9 cellular contexts compared by ENCODE assay signal in the genomic region with DNA sequence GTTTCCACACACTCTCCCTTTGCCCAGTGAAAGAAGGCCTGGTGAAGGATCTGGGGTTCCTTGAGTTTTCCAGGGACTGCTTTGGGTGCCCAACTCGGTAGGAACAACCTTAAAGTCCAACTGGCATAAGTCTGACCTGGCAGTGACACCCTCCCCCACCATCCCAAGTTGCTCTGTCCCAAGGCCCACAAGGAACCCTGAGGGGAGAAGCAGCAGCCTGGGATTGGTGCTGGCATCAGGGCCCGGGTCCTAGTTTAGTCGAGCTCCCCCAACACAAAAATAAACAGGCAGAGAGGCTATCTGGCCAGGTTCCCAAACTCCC. TPM values are rescaled to one million over a fixed set of nuclear protein-coding genes. Genes with fewer than 3 reads are reported as not detected.
A peak's percentile ranks its signal among the peaks of the same experiment; 100 is the strongest.
DNase-seq lines count a peak whose midpoint lies in the region; ATAC-seq and TF ChIP-seq lines count a peak whose summit lies in the region.
"Had no signal": no experiment of that assay in that cellular context is flagged by ENCODE, and none has a peak within 500 bp of the region (broad histone marks: within the 10 kb centered on the region; RNA-seq: fewer than 3 reads in every experiment).

No MANE protein-coding gene starts in this region.

- peak overlapping the region; percentile 77 for H3K18ac ChIP-seq in mesendoderm (ENCODE audit: low read length)

- H3K36me3 ChIP-seq in heart right ventricle (peaks cover 0 to 16% (median 10%) of the 10 kb centered on the region in 9 donors), body of pancreas (replicated peaks in 1 of 2; ENCODE audit: insufficient read depth in 1 of 2, low read depth in 2 of 2) (no peaks in the 10 kb centered on the region), mesendoderm (ENCODE audit: control insufficient read depth, insufficient read depth, low read length) (peaks cover 2% of the 10 kb centered on the region), vagina (peaks cover 0 to 8% of the 10 kb centered on the region in 2 donors)

- H3K4ac ChIP-seq in mesendoderm (ENCODE audit: low read depth, low read length): peak overlapping the region; percentile 95

- H3K9ac ChIP-seq in mesendoderm (ENCODE audit: low read length): peak overlapping the region; percentile 97

- peak in 1 of 8 donors; percentile 1 for ATAC-seq in heart right ventricle
- ATAC-seq in Right ventricle myocardium inferior: no peak
- ATAC-seq in body of pancreas: no peak

- H3K4me3 ChIP-seq in heart right ventricle: peak overlapping the region; percentile 74 to 99 (median 97)
- peak overlapping the region; percentile 72 to 87 for H3K4me3 ChIP-seq in body of pancreas
- peak overlapping the region; percentile 55 for H3K4me3 ChIP-seq in mesendoderm (ENCODE audit: low read length)
- peak overlapping the region; percentile 96 to 98 for H3K4me3 ChIP-seq in vagina

- no peak overlapping the region for H2BK5ac ChIP-seq in mesendoderm (ENCODE audit: low read length)

- H3K79me1 ChIP-seq in mesendoderm (ENCODE audit: low read length): peaks cover 22% of the 10 kb centered on the region

- peaks cover 63% of the 10 kb centered on the region for H3K79me2 ChIP-seq in mesendoderm (ENCODE audit: control insufficient read depth, insufficient read depth, low read length)

- peak overlapping the region; percentile 97 for H3K4me2 ChIP-seq in mesendoderm (ENCODE audit: low read length)

- H3K56ac ChIP-seq in mesendoderm (ENCODE audit: low read length): peak overlapping the region; percentile 91

- TF ChIP-seq POLR2A in body of pancreas (IDR thresholded peaks at IDR 0.05) (no peak), vagina (IDR thresholded peaks at IDR 0.05) (no peak)

- DNase-seq in heart right ventricle (no peak), Right ventricle myocardium inferior (ENCODE audit: missing footprints) (no peak), body of pancreas (no peak), mesendoderm (no peak), vagina (ENCODE audit: extremely low spot score in 2 of 2) (no peak), NCI-H1436 treated with DMSO at 0.1 percent for 48 hours (lab: John Stamatoyannopoulos, UW) (no peak)
- no peak for DNase-seq in stimulated activated CD4-positive, alpha-beta T cell treated with anti-CD3 and anti-CD28 coated beads, Interleukin-2, amount 100 ng/mL, for 24 hours
- DNase-seq in activated CD4-positive, CD25-positive, alpha-beta regulatory T cell treated with anti-CD3 and anti-CD28 coated beads, Interleukin-2, amount 50 U/mL, for 72 hours: no peak

- H3K27me3 ChIP-seq in heart right ventricle: no peaks in the 10 kb centered on the region
- no peaks in the 10 kb centered on the region for H3K27me3 ChIP-seq in body of pancreas
- no peaks in the 10 kb centered on the region for H3K27me3 ChIP-seq in mesendoderm (ENCODE audit: insufficient read depth, low read length, poor library complexity)
- H3K27me3 ChIP-seq in vagina: no peaks in the 10 kb centered on the region

- intact Hi-C loops in heart right ventricle (cut with DNase I) (loop anchor here in 2 of 10 donors (5.0 kb wide), 1 partner anchor 37 kb away; no protein-coding TSS in a partner anchor), Right ventricle myocardium inferior (cut with DNase I) (no loop called here), body of pancreas (cut with DNase I) (no loop called here), vagina (cut with DNase I) (no loop called here)

- TF ChIP-seq CTCF in heart right ventricle (IDR thresholded peaks at IDR 0.05): no peak
- TF ChIP-seq CTCF in body of pancreas (IDR thresholded peaks at IDR 0.05): no peak
- no peak for TF ChIP-seq CTCF in vagina (IDR thresholded peaks at IDR 0.05)

- WGBS in heart right ventricle, 2 donors: 0% methylated on average over 3 of the region's 3 CpGs
- WGBS in body of pancreas, 2 donors: 0% methylated on average over 3 of the region's 3 CpGs; no CpG with 5 or more reads in 1 of the 2 donors
- WGBS in mesendoderm (ENCODE audit: extremely low coverage, insufficient coverage, low lambda C conversion rate): no CpG with 5 or more reads among the region's 3 CpGs

- no peak overlapping the region for H4K8ac ChIP-seq in mesendoderm (ENCODE audit: low read depth, low read length)

- H3K9me3 ChIP-seq in heart right ventricle: no peaks in the 10 kb centered on the region
- H3K9me3 ChIP-seq in body of pancreas: no peaks in the 10 kb centered on the region
- H3K9me3 ChIP-seq in vagina: no peaks in the 10 kb centered on the region

- H3K4me1 ChIP-seq in heart right ventricle: peaks cover 24 to 63% (median 53%) of the 10 kb centered on the region in 9 donors
- H3K4me1 ChIP-seq in body of pancreas: peaks cover 54% of the 10 kb centered on the region
- H3K4me1 ChIP-seq in mesendoderm (ENCODE audit: control insufficient read depth, low read depth, low read length): peaks cover 10% of the 10 kb centered on the region
- H3K4me1 ChIP-seq in vagina: peaks cover 60% of the 10 kb centered on the region

- H4K5ac ChIP-seq in mesendoderm (ENCODE audit: low read length): no peak overlapping the region

- no peak overlapping the region for H2AK5ac ChIP-seq in mesendoderm (ENCODE audit: low read length)

- H3K27ac ChIP-seq in heart right ventricle: peak overlapping the region in 9 of 10 donors; percentile 95 to 100 (median 99)
- H3K27ac ChIP-seq in body of pancreas: peak overlapping the region in 3 of 4 donors; percentile 84 to 97 (median 97)
- no peak overlapping the region for H3K27ac ChIP-seq in mesendoderm (ENCODE audit: low read depth, low read length)
- peak overlapping the region; percentile 96 for H3K27ac ChIP-seq in vagina

- H2BK15ac ChIP-seq in mesendoderm (replicated peaks; ENCODE audit: low read depth): no peak overlapping the region

- no peak overlapping the region for H2BK120ac ChIP-seq in mesendoderm (ENCODE audit: low read depth, low read length)

- peak overlapping the region; percentile 68 for H3K23ac ChIP-seq in mesendoderm (ENCODE audit: low read length)

RNA-seq across cellular contexts. Expression of a gene that starts 1.6 kb away (rescaled TPM):
- total RNA-seq in heart right ventricle (10 to 100 TPM; 32.6 to 65.3 (median 54.2) TPM), Right ventricle myocardium inferior (33.5 TPM), body of pancreas (10 to 100 TPM; 38.4 to 51.1 TPM), vagina (38.8 TPM)
- 10 to 100 TPM in 1 of 2 donors, 1 to 10 TPM in 1; 9.6 to 60.6 TPM for polyA plus RNA-seq in heart right ventricle
- polyA plus RNA-seq in mesendoderm (2013, experiment 1 of 2): 20.5 TPM
- polyA plus RNA-seq in mesendoderm (2013, experiment 2 of 2): 19.3 TPM

RNA-seq across cellular contexts. Expression of a gene that starts 10.8 kb away (rescaled TPM):
- total RNA-seq in heart right ventricle: 1 to 10 TPM in 2 of 10 donors, under 1 TPM in 6, not detected in 2; 0.23 to 1.9 (median 0.41) TPM
- under 1 TPM; 0.43 to 0.73 TPM for polyA plus RNA-seq in heart right ventricle
- total RNA-seq in Right ventricle myocardium inferior: 0.41 TPM
- total RNA-seq in body of pancreas: not detected
- 3.2 TPM for polyA plus RNA-seq in mesendoderm (2013, experiment 1 of 2)
- 3.1 TPM for polyA plus RNA-seq in mesendoderm (2013, experiment 2 of 2)
- total RNA-seq in vagina: 1.7 TPM

RNA-seq across cellular contexts. Expression of a gene that starts 35.6 kb away (rescaled TPM):
- total RNA-seq in heart right ventricle (1 to 10 TPM in 2 of 10 donors, under 1 TPM in 8; 0.32 to 1.6 (median 0.74) TPM), Right ventricle myocardium inferior (0.87 TPM), body of pancreas (not detected), vagina (1.5 TPM)
- 1 to 10 TPM in 1 of 2 donors, under 1 TPM in 1; 0.37 to 1.2 TPM for polyA plus RNA-seq in heart right ventricle
- 0.01 TPM for polyA plus RNA-seq in mesendoderm (2013, experiment 1 of 2)
- polyA plus RNA-seq in mesendoderm (2013, experiment 2 of 2): 0.03 TPM
- total RNA-seq: T-helper 1 cell treated with Interleukin-12 subunit alpha and Interleukin-12 subunit beta and Interleukin-4 antibody, amounts not matched to agents 30 ng/mL and 1 ng/mL, for 36 hours had no signal

RNA-seq across cellular contexts. Expression of a gene that starts 40.4 kb away (rescaled TPM):
- total RNA-seq in heart right ventricle (100 to 1,000 TPM in 5 of 10 donors, 10 to 100 TPM in 5; 79.4 to 110 (median 100) TPM), Right ventricle myocardium inferior (93.8 TPM), body of pancreas (10 to 100 TPM; 25.4 to 26.4 TPM), vagina (67.0 TPM)
- 10 to 100 TPM; 71.0 to 77.5 TPM for polyA plus RNA-seq in heart right ventricle
- 25.8 TPM for polyA plus RNA-seq in mesendoderm (2013, experiment 1 of 2)
- polyA plus RNA-seq in mesendoderm (2013, experiment 2 of 2): 25.6 TPM

RNA-seq across cellular contexts. Expression of a gene that starts 51.6 kb away (rescaled TPM):
- total RNA-seq in heart right ventricle (10 to 100 TPM; 21.5 to 51.8 (median 30.8) TPM), Right ventricle myocardium inferior (26.3 TPM), body of pancreas (10 to 100 TPM; 40.7 to 53.7 TPM), vagina (53.3 TPM)
- 10 to 100 TPM; 24.8 to 47.0 TPM for polyA plus RNA-seq in heart right ventricle
- polyA plus RNA-seq in mesendoderm (2013, experiment 1 of 2): 11.1 TPM
- 12.6 TPM for polyA plus RNA-seq in mesendoderm (2013, experiment 2 of 2)
